9 cellular contexts compared by ENCODE assay signal in the genomic region with DNA sequence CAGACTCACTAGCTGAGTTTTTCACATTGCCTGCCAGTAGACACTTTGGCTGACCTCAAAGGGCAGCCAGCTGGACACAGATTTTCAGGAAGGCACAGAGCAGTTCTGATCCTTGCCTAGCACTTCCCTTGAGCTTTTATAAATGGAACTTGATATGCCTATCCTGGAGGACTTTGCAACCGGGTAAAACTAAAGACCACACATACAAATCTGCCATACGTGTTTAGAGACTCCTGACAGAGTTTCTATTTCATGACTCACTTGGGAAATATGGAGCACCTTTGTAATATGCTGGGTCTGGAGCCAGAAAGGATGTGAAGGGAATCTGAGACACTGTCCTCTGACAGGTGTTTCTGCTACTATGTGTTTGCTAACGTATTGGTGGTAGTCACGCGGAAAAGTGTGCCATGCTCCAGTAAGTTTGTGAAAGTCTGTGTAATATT. TPM values are rescaled to one million over a fixed set of nuclear protein-coding genes. Genes with fewer than 3 reads are reported as not detected.
DNase-seq lines count a peak whose midpoint lies in the region; ATAC-seq and TF ChIP-seq lines count a peak whose summit lies in the region.
"Had no signal": no experiment of that assay in that cellular context is flagged by ENCODE, and none has a peak within 500 bp of the region (broad histone marks: within the 10 kb centered on the region; RNA-seq: fewer than 3 reads in every experiment).

No MANE protein-coding gene starts in this region.

- POLR2A ChIA-PET in WTC11 (lab: Charles Lee): no interaction called here

- no peak overlapping the region for H3K4me3 ChIP-seq in fibroblast of the aortic adventitia (ENCODE audit: low read depth, low read length)
- H3K4me3 ChIP-seq: Peyer's patch had no signal

- H3K27ac Mint-ChIP-seq in WTC11: no peak overlapping the region
- no peak overlapping the region for H3K27ac Mint-ChIP-seq in activated CD4-positive, alpha-beta T cell treated with anti-CD3 and anti-CD28 coated beads, Interleukin-2, amount 10 ng/mL, durations not matched to agents 24 days and 14 days

- H3K4me3 Mint-ChIP-seq in WTC11: no peak overlapping the region
- H3K4me3 Mint-ChIP-seq in activated CD4-positive, alpha-beta T cell treated with anti-CD3 and anti-CD28 coated beads, Interleukin-2, amount 10 ng/mL, durations not matched to agents 24 days and 14 days: no peak overlapping the region

- H3K36me3 Mint-ChIP-seq in WTC11: no peaks in the 10 kb centered on the region
- no peaks in the 10 kb centered on the region for H3K36me3 Mint-ChIP-seq in activated CD4-positive, alpha-beta T cell treated with anti-CD3 and anti-CD28 coated beads, Interleukin-2, amount 10 ng/mL, durations not matched to agents 24 days and 14 days (ENCODE audit: low read depth)

- intact Hi-C loops in activated CD4-positive, alpha-beta T cell treated with anti-CD3 and anti-CD28 coated beads, Interleukin-2, amount 10 ng/mL, durations not matched to agents 24 days and 14 days (cut with micrococcal nuclease): no loop called here

- ATAC-seq in HG02623 (IDR thresholded peaks at IDR 0.05; ENCODE audit: unreplicated experiment) (peak; percentile 66), WTC11 (no peak)

- DNase-seq in ELR (ENCODE audit: low read depth): peak; percentile 46
- peak; percentile 40 for DNase-seq in NCI-H2171 (lab: John Stamatoyannopoulos, UW)
- peak; percentile 37 for DNase-seq in fibroblast of the aortic adventitia (ENCODE audit: low read depth)
- no peak for DNase-seq in WTC11 (ENCODE audit: low spot score)
- DNase-seq in activated effector memory CD4-positive, alpha-beta T cell treated with Interleukin-2 at 50 U/mL for 16 hours: no peak
- DNase-seq in activated CD4-positive, alpha-beta T cell treated with anti-CD3 and anti-CD28 coated beads, Interleukin-2, amount 10 ng/mL, durations not matched to agents 24 days and 14 days: no peak
- DNase-seq in DMS 273 treated with DMSO at 0.1 percent for 48 hours (lab: John Stamatoyannopoulos, UW): no peak
- DNase-seq: Peyer's patch had no signal

- TF ChIP-seq CTCF in fibroblast of the aortic adventitia (IDR thresholded peaks at IDR 0.05; ENCODE audit: insufficient read depth, low read length): no peak
- no peak for TF ChIP-seq CTCF in WTC11 (IDR thresholded peaks at IDR 0.05)

- H3K27me3 Mint-ChIP-seq in WTC11 (ENCODE audit: low read depth): no peaks in the 10 kb centered on the region
- peaks cover 4% of the 10 kb centered on the region for H3K27me3 Mint-ChIP-seq in activated CD4-positive, alpha-beta T cell treated with anti-CD3 and anti-CD28 coated beads, Interleukin-2, amount 10 ng/mL, durations not matched to agents 24 days and 14 days

- H3K9me3 Mint-ChIP-seq in WTC11: no peaks in the 10 kb centered on the region
- H3K9me3 Mint-ChIP-seq in activated CD4-positive, alpha-beta T cell treated with anti-CD3 and anti-CD28 coated beads, Interleukin-2, amount 10 ng/mL, durations not matched to agents 24 days and 14 days: no peaks in the 10 kb centered on the region

- CTCF ChIA-PET in WTC11 (lab: Charles Lee): no interaction called here

- H3K4me1 Mint-ChIP-seq in WTC11: no peaks in the 10 kb centered on the region
- no peaks in the 10 kb centered on the region for H3K4me1 Mint-ChIP-seq in activated CD4-positive, alpha-beta T cell treated with anti-CD3 and anti-CD28 coated beads, Interleukin-2, amount 10 ng/mL, durations not matched to agents 24 days and 14 days

TF ChIP-seq in WTC11, 78 proteins besides CTCF, POLR2A, EP300 and RAD21:
- no peak for TF ChIP-seq ZNF317 (CRISPR knock-in tag; IDR thresholded peaks at IDR 0.05; ENCODE audit: borderline replicate concordance, low read depth)
- TF ChIP-seq GTF2I (CRISPR knock-in tag; conservative IDR thresholded peaks at IDR 0.05): no peak
- no peak for TF ChIP-seq EMX1 (CRISPR knock-in tag; IDR thresholded peaks at IDR 0.05)
- TF ChIP-seq, protein P1, sequence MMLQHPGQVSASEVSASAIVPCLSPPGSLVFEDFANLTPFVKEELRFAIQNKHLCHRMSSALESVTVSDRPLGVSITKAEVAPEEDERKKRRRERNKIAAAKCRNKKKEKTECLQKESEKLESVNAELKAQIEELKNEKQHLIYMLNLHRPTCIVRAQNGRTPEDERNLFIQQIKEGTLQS (CRISPR knock-in tag; conservative IDR thresholded peaks at IDR 0.05): no peak
- TF ChIP-seq ELF4 (CRISPR knock-in tag; IDR thresholded peaks at IDR 0.05; ENCODE audit: low read depth): no peak
- TF ChIP-seq, protein P2, sequence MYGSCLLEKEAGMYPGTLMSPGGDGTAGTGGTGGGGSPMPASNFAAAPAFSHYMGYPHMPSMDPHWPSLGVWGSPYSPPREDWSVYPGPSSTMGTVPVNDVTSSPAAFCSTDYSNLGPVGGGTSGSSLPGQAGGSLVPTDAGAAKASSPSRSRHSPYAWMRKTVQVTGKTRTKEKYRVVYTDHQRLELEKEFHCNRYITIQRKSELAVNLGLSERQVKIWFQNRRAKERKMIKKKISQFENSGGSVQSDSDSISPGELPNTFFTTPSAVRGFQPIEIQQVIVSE (CRISPR knock-in tag; IDR thresholded peaks at IDR 0.05; ENCODE audit: borderline replicate concordance): no peak
- TF ChIP-seq ZNF423 (CRISPR knock-in tag; IDR thresholded peaks at IDR 0.05): no peak
- TF ChIP-seq, protein P3, sequence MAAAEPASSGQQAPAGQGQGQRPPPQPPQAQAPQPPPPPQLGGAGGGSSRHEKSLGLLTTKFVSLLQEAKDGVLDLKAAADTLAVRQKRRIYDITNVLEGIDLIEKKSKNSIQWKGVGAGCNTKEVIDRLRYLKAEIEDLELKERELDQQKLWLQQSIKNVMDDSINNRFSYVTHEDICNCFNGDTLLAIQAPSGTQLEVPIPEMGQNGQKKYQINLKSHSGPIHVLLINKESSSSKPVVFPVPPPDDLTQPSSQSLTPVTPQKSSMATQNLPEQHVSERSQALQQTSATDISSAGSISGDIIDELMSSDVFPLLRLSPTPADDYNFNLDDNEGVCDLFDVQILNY (CRISPR knock-in tag; IDR thresholded peaks at IDR 0.05): no peak
- no peak for TF ChIP-seq CBFB (CRISPR knock-in tag; IDR thresholded peaks at IDR 0.05; ENCODE audit: low read depth)
- no peak for TF ChIP-seq FOXK1 (CRISPR knock-in tag; IDR thresholded peaks at IDR 0.05)
- TF ChIP-seq, protein P4, sequence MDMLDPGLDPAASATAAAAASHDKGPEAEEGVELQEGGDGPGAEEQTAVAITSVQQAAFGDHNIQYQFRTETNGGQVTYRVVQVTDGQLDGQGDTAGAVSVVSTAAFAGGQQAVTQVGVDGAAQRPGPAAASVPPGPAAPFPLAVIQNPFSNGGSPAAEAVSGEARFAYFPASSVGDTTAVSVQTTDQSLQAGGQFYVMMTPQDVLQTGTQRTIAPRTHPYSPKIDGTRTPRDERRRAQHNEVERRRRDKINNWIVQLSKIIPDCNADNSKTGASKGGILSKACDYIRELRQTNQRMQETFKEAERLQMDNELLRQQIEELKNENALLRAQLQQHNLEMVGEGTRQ (CRISPR knock-in tag; IDR thresholded peaks at IDR 0.05): no peak
- TF ChIP-seq MXD4 (CRISPR knock-in tag; IDR thresholded peaks at IDR 0.05; ENCODE audit: borderline replicate concordance): no peak
- TF ChIP-seq CREM (CRISPR knock-in tag; IDR thresholded peaks at IDR 0.05): no peak
- TF ChIP-seq, protein P5, sequence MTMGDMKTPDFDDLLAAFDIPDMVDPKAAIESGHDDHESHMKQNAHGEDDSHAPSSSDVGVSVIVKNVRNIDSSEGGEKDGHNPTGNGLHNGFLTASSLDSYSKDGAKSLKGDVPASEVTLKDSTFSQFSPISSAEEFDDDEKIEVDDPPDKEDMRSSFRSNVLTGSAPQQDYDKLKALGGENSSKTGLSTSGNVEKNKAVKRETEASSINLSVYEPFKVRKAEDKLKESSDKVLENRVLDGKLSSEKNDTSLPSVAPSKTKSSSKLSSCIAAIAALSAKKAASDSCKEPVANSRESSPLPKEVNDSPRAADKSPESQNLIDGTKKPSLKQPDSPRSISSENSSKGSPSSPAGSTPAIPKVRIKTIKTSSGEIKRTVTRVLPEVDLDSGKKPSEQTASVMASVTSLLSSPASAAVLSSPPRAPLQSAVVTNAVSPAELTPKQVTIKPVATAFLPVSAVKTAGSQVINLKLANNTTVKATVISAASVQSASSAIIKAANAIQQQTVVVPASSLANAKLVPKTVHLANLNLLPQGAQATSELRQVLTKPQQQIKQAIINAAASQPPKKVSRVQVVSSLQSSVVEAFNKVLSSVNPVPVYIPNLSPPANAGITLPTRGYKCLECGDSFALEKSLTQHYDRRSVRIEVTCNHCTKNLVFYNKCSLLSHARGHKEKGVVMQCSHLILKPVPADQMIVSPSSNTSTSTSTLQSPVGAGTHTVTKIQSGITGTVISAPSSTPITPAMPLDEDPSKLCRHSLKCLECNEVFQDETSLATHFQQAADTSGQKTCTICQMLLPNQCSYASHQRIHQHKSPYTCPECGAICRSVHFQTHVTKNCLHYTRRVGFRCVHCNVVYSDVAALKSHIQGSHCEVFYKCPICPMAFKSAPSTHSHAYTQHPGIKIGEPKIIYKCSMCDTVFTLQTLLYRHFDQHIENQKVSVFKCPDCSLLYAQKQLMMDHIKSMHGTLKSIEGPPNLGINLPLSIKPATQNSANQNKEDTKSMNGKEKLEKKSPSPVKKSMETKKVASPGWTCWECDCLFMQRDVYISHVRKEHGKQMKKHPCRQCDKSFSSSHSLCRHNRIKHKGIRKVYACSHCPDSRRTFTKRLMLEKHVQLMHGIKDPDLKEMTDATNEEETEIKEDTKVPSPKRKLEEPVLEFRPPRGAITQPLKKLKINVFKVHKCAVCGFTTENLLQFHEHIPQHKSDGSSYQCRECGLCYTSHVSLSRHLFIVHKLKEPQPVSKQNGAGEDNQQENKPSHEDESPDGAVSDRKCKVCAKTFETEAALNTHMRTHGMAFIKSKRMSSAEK (CRISPR knock-in tag; IDR thresholded peaks at IDR 0.05; ENCODE audit: borderline replicate concordance): no peak
- TF ChIP-seq, protein P6, sequence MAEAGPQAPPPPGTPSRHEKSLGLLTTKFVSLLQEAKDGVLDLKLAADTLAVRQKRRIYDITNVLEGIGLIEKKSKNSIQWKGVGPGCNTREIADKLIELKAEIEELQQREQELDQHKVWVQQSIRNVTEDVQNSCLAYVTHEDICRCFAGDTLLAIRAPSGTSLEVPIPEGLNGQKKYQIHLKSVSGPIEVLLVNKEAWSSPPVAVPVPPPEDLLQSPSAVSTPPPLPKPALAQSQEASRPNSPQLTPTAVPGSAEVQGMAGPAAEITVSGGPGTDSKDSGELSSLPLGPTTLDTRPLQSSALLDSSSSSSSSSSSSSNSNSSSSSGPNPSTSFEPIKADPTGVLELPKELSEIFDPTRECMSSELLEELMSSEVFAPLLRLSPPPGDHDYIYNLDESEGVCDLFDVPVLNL (CRISPR knock-in tag; IDR thresholded peaks at IDR 0.05; ENCODE audit: borderline replicate concordance, low read depth): no peak
- no peak for TF ChIP-seq ZNF396 (CRISPR knock-in tag; IDR thresholded peaks at IDR 0.05; ENCODE audit: borderline replicate concordance)
TF ChIP-seq in WTC11: peak in this region for 0.

RNA-seq across cellular contexts. Expression of a gene that starts 56.7 kb away (rescaled TPM):
- total RNA-seq in fibroblast of the aortic adventitia (ENCODE audit: low replicate concordance) (not detected in 2 replicates), WTC11 (2021) (0.15 to 0.27 TPM (median 0.18 TPM) in 3 replicates)
- not detected in 2 replicates for total RNA-seq in activated CD4-positive, alpha-beta T cell treated with anti-CD3 and anti-CD28 coated beads, Interleukin-2, amount 10 ng/mL, durations not matched to agents 24 days and 14 days

Comparison
In these comparisons a context has a peak if more than half of its experiments do, and no peak if none do; other contexts are left out.
1. DNase-seq: peak in ELR (single experiment), NCI-H2171 (single experiment) and fibroblast of the aortic adventitia (single experiment); none in WTC11 (single experiment), activated effector memory CD4-positive, alpha-beta T cell treated with Interleukin-2 at 50 U/mL for 16 hours (single experiment), activated CD4-positive, alpha-beta T cell treated with anti-CD3 and anti-CD28 coated beads, Interleukin-2, amount 10 ng/mL, durations not matched to agents 24 days and 14 days (single experiment) and DMS 273 treated with DMSO at 0.1 percent for 48 hours (single experiment).